Comparison of ENCODE assay signal across 7 cellular contexts in the genomic region with DNA sequence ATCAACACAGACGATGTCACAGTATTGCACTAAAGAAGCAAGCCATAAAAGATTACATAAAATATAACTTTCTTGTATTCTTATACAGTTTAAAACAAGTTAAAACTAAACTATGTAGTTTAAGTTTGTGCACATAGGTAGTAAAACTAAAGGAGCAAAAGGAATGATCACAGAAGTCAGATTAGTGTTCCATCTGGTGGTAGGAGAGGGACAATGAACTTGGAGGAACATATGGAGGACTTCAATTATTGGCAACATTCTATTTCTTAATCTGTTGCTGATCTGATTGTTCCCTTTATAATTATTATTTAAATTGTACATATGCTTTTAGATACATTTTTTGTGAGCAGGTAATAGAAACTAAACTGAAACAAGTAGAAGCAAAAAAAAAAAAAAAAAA. TPM values are rescaled to one million over a fixed set of nuclear protein-coding genes. Genes with fewer than 3 reads are reported as not detected.
"Had no signal": no experiment of that assay in that cellular context is flagged by ENCODE, and none has a peak within 500 bp of the region (broad histone marks: within the 10 kb centered on the region; RNA-seq: fewer than 3 reads in every experiment).

No MANE protein-coding gene starts in this region.

RNA-seq across cellular contexts. Expression of gene CTAGE15, which starts 5.6 kb away (rescaled TPM):
- total RNA-seq: activated B cell treated with CpG ODN at 0.5 μM for 24 hours; activated CD4-positive, alpha-beta memory T cell treated with anti-CD3 and anti-CD28 coated beads for 36 hours; activated naive CD4-positive, alpha-beta T cell treated with anti-CD3 and anti-CD28 coated beads for 36 hours; adrenal gland; astrocyte; cardiac septum had no signal
- polyA plus RNA-seq: aorta had no signal
